ENCODE assay signal across 15 cellular contexts in the genomic region with DNA sequence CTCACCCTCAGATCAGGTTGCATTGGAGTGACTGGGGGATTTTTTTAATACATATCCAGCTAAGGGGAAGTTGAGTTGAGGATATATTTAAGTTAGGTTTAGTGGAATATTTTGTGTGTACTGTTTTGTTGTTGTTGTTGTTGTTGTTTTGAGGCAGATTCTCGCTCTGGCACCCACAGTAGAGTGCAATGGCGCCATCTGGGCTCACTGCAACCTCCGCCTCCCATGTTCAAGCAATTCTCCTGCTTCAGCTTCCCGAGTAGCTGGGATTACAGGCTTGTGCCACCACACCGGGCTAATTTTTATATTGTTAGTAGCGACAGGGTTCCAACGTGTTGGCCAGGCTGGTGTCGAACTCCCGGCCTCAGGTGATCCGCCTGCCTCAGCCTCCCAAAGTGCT.
"Had no signal": no experiment of that assay in that cellular context is flagged by ENCODE, and none has a peak within 500 bp of the region (broad histone marks: within the 10 kb centered on the region; RNA-seq: fewer than 3 reads in every experiment).

No MANE protein-coding gene starts in this region.

- H3K27ac Mint-ChIP-seq: activated CD4-positive, alpha-beta memory T cell treated with anti-CD3 and anti-CD28 coated beads for 36 hours; activated naive CD4-positive, alpha-beta T cell treated with anti-CD3 and anti-CD28 coated beads, Interleukin-2, amount 50 U/mL, for 72 hours; brain; mesothelial cell of epicardium; stimulated activated naive CD8-positive, alpha-beta T cell treated with anti-CD3 and anti-CD28 coated beads, Interleukin-15, Interleukin-2, amounts not matched to agents 100 ng/mL and 50 ng/mL, for 24 hours had no signal

- H3K4me3 Mint-ChIP-seq: activated CD4-positive, alpha-beta memory T cell treated with anti-CD3 and anti-CD28 coated beads for 36 hours; activated T-cell treated with anti-CD3 and anti-CD28 coated beads, Interleukin-2, amount 50 U/mL, for 4 hours; brain; central memory CD8-positive, alpha-beta T cell; effector memory CD8-positive, alpha-beta T cell; mesothelial cell of epicardium; neural crest cell; stimulated activated naive CD8-positive, alpha-beta T cell treated with anti-CD3 and anti-CD28 coated beads, Interleukin-15, Interleukin-2, amounts not matched to agents 100 ng/mL and 50 ng/mL, for 24 hours had no signal

- FAIRE-seq: pancreas had no signal

- H3K27me3 ChIP-seq: uterus had no signal

- ATAC-seq: activated naive CD4-positive, alpha-beta T cell treated with anti-CD3 and anti-CD28 coated beads, Interleukin-2, amount 50 U/mL, for 72 hours; activated T-cell treated with anti-CD3 and anti-CD28 coated beads, Interleukin-2, amount 50 U/mL, for 4 hours; effector memory CD8-positive, alpha-beta T cell; pancreas had no signal

- H3K36me3 ChIP-seq: pancreas, uterus had no signal

- H3K27ac ChIP-seq: pancreas, uterus had no signal

- H3K4me3 ChIP-seq: pancreas, uterus had no signal

- H3K27me3 Mint-ChIP-seq: brain; central memory CD8-positive, alpha-beta T cell; stimulated activated naive CD8-positive, alpha-beta T cell treated with anti-CD3 and anti-CD28 coated beads, Interleukin-15, Interleukin-2, amounts not matched to agents 100 ng/mL and 50 ng/mL, for 24 hours had no signal

- H3K36me3 Mint-ChIP-seq: activated CD4-positive, alpha-beta memory T cell treated with anti-CD3 and anti-CD28 coated beads for 36 hours; brain; mesothelial cell of epicardium had no signal

- H3K4me1 ChIP-seq: uterus had no signal

- H3K9me3 ChIP-seq: pancreas, uterus had no signal

- H3K9me3 Mint-ChIP-seq: activated CD4-positive, alpha-beta memory T cell treated with anti-CD3 and anti-CD28 coated beads for 36 hours; activated naive CD4-positive, alpha-beta T cell treated with anti-CD3 and anti-CD28 coated beads, Interleukin-2, amount 50 U/mL, for 72 hours; activated T-cell treated with anti-CD3 and anti-CD28 coated beads, Interleukin-2, amount 50 U/mL, for 4 hours; central memory CD8-positive, alpha-beta T cell; effector memory CD8-positive, alpha-beta T cell; stimulated activated naive CD8-positive, alpha-beta T cell treated with anti-CD3 and anti-CD28 coated beads, Interleukin-15, Interleukin-2, amounts not matched to agents 100 ng/mL and 50 ng/mL, for 24 hours had no signal

- DNase-seq: activated CD4-positive, alpha-beta memory T cell treated with anti-CD3 and anti-CD28 coated beads for 36 hours; activated effector memory CD4-positive, alpha-beta T cell treated with anti-CD3 and anti-CD28 coated beads, Interleukin-2, amount 50 U/mL, for 16 hours; activated T-cell treated with anti-CD3 and anti-CD28 coated beads, Interleukin-2, amount 50 U/mL, for 4 hours; amygdala; effector memory CD8-positive, alpha-beta T cell; hypothalamus; pancreas; stimulated activated CD4-positive, alpha-beta T cell treated with anti-CD3 and anti-CD28 coated beads, Interleukin-4, amount 100 ng/mL, for 24 hours; uterus had no signal
